ENCODE assay signal across 5 cellular contexts in the genomic region with DNA sequence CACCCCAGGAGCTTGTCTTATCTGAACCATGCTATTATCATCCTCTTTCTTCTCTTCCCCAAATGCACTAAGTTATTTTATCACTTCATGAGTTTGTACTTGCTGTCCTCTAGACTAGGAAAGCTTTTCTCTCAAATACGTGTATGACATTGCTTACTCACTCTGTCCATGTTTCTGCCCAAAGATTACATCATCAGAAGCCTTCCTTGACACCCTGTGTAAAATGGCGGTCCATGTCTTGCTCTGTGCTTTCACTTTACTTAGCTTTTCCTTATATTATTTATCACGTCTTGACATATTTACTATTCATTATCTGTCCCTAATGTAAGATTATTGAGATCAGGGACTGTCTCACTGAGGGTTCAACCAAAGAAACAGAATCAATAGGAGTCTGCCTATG.
"Had no signal": no experiment of that assay in that cellular context is flagged by ENCODE, and none has a peak within 500 bp of the region (broad histone marks: within the 10 kb centered on the region; RNA-seq: fewer than 3 reads in every experiment).

No MANE protein-coding gene starts in this region.

- H2AFZ ChIP-seq: GM23338 had no signal

- H3K4me2 ChIP-seq: GM23338 had no signal

- H3K36me3 Mint-ChIP-seq: IgD-negative memory B cell had no signal

- H3K4me1 Mint-ChIP-seq: IgD-negative memory B cell had no signal

- H3K4me3 ChIP-seq: GM23338 had no signal

- H3K27ac Mint-ChIP-seq: GM23338, H9, IgD-negative memory B cell had no signal

- DNase-seq: H9, HCEC 1CT, KG1 had no signal

- ATAC-seq: GM23338 had no signal

- H3K4me3 Mint-ChIP-seq: GM23338, H9, IgD-negative memory B cell had no signal
